Comparison of ENCODE assay signal across 1 cellular context in genomic region chr20:10665791-10666190, GRCh38.
TF ChIP-seq lines count a peak whose summit lies in the region.

No MANE protein-coding gene starts in this region.

TF ChIP-seq in HepG2, 621 proteins besides CTCF, POLR2A, EP300 and RAD21 (continued from another document and continues in another):
- TF ChIP-seq, protein P1, sequence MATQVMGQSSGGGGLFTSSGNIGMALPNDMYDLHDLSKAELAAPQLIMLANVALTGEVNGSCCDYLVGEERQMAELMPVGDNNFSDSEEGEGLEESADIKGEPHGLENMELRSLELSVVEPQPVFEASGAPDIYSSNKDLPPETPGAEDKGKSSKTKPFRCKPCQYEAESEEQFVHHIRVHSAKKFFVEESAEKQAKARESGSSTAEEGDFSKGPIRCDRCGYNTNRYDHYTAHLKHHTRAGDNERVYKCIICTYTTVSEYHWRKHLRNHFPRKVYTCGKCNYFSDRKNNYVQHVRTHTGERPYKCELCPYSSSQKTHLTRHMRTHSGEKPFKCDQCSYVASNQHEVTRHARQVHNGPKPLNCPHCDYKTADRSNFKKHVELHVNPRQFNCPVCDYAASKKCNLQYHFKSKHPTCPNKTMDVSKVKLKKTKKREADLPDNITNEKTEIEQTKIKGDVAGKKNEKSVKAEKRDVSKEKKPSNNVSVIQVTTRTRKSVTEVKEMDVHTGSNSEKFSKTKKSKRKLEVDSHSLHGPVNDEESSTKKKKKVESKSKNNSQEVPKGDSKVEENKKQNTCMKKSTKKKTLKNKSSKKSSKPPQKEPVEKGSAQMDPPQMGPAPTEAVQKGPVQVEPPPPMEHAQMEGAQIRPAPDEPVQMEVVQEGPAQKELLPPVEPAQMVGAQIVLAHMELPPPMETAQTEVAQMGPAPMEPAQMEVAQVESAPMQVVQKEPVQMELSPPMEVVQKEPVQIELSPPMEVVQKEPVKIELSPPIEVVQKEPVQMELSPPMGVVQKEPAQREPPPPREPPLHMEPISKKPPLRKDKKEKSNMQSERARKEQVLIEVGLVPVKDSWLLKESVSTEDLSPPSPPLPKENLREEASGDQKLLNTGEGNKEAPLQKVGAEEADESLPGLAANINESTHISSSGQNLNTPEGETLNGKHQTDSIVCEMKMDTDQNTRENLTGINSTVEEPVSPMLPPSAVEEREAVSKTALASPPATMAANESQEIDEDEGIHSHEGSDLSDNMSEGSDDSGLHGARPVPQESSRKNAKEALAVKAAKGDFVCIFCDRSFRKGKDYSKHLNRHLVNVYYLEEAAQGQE (IDR thresholded peaks at IDR 0.05; ENCODE audit: borderline replicate concordance in 1 of 2, low read depth in 1 of 2, low read length in 2 of 2) = 0 out of 4 replicates have a peak, but pooled peaks of 1 of the 2 experiments have one; percentile 18
- TF ChIP-seq, protein P2, sequence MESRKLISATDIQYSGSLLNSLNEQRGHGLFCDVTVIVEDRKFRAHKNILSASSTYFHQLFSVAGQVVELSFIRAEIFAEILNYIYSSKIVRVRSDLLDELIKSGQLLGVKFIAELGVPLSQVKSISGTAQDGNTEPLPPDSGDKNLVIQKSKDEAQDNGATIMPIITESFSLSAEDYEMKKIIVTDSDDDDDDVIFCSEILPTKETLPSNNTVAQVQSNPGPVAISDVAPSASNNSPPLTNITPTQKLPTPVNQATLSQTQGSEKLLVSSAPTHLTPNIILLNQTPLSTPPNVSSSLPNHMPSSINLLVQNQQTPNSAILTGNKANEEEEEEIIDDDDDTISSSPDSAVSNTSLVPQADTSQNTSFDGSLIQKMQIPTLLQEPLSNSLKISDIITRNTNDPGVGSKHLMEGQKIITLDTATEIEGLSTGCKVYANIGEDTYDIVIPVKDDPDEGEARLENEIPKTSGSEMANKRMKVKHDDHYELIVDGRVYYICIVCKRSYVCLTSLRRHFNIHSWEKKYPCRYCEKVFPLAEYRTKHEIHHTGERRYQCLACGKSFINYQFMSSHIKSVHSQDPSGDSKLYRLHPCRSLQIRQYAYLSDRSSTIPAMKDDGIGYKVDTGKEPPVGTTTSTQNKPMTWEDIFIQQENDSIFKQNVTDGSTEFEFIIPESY (CRISPR knock-in tag; IDR thresholded peaks at IDR 0.05) = peak; percentile 22; the same call in 1 of the 2 replicates
- TF ChIP-seq MLXIP (CRISPR knock-in tag; IDR thresholded peaks at IDR 0.05; ENCODE audit: borderline replicate concordance) (no peak), ZNF720 (CRISPR knock-in tag; IDR thresholded peaks at IDR 0.05) (no peak), ZBTB38 (CRISPR knock-in tag; IDR thresholded peaks at IDR 0.05) (0 out of 2 replicates have a peak, but pooled peaks have one; percentile 41), ZNF253 (CRISPR knock-in tag; IDR thresholded peaks at IDR 0.05; ENCODE audit: borderline replicate concordance) (no peak), HNRNPH1 (optimal IDR thresholded peaks at IDR 0.05; ENCODE audit: low read depth, low read length) (no peak), MIXL1 (CRISPR knock-in tag; IDR thresholded peaks at IDR 0.05) (no peak), RARG (CRISPR knock-in tag; IDR thresholded peaks at IDR 0.05; ENCODE audit: low read depth) (no peak), MIER3 (CRISPR knock-in tag; IDR thresholded peaks at IDR 0.05; ENCODE audit: borderline replicate concordance) (no peak), ZNF816 (CRISPR knock-in tag; IDR thresholded peaks at IDR 0.05; ENCODE audit: borderline replicate concordance) (no peak), ETV5 (CRISPR knock-in tag; IDR thresholded peaks at IDR 0.05; ENCODE audit: borderline replicate concordance) (no peak), PRMT3 (CRISPR knock-in tag; IDR thresholded peaks at IDR 0.05; ENCODE audit: borderline replicate concordance, low read depth) (0 out of 2 replicates have a peak, but pooled peaks have one; percentile 36), RELA (CRISPR knock-in tag; IDR thresholded peaks at IDR 0.05) (no peak), DMAP1 (CRISPR knock-in tag; IDR thresholded peaks at IDR 0.05) (peak; percentile 11; the same call in 1 of the 2 replicates), ZNF230 (CRISPR knock-in tag; IDR thresholded peaks at IDR 0.05) (0 out of 2 replicates have a peak, but pooled peaks have one; percentile 15), SALL2 (CRISPR knock-in tag; IDR thresholded peaks at IDR 0.05) (no peak), POLR2G (IDR thresholded peaks at IDR 0.05; ENCODE audit: low read depth, low read length) (peak; percentile 20; the same call in 1 of the 2 replicates), ZBTB40 (IDR thresholded peaks at IDR 0.05) (no peak), ZBTB40 (CRISPR knock-in tag; IDR thresholded peaks at IDR 0.05) (no peak), ZNF572 (CRISPR knock-in tag; IDR thresholded peaks at IDR 0.05) (no peak), ZXDC (CRISPR knock-in tag; IDR thresholded peaks at IDR 0.05) (no peak), ZFX (CRISPR knock-in tag; IDR thresholded peaks at IDR 0.05; ENCODE audit: low read depth) (no peak)
- TF ChIP-seq, protein P3, sequence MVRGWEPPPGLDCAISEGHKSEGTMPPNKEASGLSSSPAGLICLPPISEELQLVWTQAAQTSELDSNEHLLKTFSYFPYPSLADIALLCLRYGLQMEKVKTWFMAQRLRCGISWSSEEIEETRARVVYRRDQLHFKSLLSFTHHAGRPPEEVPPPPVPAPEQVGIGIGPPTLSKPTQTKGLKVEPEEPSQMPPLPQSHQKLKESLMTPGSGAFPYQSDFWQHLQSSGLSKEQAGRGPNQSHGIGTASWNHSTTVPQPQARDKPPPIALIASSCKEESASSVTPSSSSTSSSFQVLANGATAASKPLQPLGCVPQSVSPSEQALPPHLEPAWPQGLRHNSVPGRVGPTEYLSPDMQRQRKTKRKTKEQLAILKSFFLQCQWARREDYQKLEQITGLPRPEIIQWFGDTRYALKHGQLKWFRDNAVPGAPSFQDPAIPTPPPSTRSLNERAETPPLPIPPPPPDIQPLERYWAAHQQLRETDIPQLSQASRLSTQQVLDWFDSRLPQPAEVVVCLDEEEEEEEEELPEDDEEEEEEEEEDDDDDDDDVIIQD (CRISPR knock-in tag; IDR thresholded peaks at IDR 0.05; ENCODE audit: low read depth) = no peak
- TF ChIP-seq, protein P4, sequence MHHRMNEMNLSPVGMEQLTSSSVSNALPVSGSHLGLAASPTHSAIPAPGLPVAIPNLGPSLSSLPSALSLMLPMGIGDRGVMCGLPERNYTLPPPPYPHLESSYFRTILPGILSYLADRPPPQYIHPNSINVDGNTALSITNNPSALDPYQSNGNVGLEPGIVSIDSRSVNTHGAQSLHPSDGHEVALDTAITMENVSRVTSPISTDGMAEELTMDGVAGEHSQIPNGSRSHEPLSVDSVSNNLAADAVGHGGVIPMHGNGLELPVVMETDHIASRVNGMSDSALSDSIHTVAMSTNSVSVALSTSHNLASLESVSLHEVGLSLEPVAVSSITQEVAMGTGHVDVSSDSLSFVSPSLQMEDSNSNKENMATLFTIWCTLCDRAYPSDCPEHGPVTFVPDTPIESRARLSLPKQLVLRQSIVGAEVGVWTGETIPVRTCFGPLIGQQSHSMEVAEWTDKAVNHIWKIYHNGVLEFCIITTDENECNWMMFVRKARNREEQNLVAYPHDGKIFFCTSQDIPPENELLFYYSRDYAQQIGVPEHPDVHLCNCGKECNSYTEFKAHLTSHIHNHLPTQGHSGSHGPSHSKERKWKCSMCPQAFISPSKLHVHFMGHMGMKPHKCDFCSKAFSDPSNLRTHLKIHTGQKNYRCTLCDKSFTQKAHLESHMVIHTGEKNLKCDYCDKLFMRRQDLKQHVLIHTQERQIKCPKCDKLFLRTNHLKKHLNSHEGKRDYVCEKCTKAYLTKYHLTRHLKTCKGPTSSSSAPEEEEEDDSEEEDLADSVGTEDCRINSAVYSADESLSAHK (CRISPR knock-in tag; IDR thresholded peaks at IDR 0.05; ENCODE audit: borderline replicate concordance) = no peak
